9 cellular contexts compared by ENCODE assay signal in the genomic region with DNA sequence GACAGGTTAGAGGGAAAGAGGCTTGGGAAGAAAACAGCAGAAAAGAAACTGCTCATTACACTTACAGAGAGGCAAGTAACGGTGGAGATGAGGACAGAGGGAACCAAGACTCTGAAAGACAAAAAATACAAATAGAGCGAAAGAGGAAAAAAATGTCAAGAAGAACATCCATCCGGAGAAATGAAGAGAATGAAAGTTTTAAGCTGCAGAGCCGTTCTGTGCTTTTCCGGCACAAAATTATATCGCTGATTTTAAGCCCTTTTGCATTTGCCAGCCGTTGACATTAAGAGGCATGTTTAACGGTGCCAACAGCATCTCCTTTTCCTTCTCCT. TPM values are rescaled to one million over a fixed set of nuclear protein-coding genes. Genes with fewer than 3 reads are reported as not detected.
A peak's percentile ranks its signal among the peaks of the same experiment; 100 is the strongest.
DNase-seq lines count a peak whose midpoint lies in the region; ATAC-seq and TF ChIP-seq lines count a peak whose summit lies in the region.
"Had no signal": no experiment of that assay in that cellular context is flagged by ENCODE, and none has a peak within 500 bp of the region (broad histone marks: within the 10 kb centered on the region; RNA-seq: fewer than 3 reads in every experiment).

No MANE protein-coding gene starts in this region.

- TF ChIP-seq CTCF in WTC11 (IDR thresholded peaks at IDR 0.05) (no peak), fibroblast of villous mesenchyme (IDR thresholded peaks at IDR 0.05; ENCODE audit: insufficient read depth, low read depth, low read length) (no peak)

- H3K36me3 ChIP-seq in GM23248 (ENCODE audit: low read depth) = no peaks in the 10 kb centered on the region
- H3K36me3 ChIP-seq in effector memory CD4-positive, alpha-beta T cell (ENCODE audit: control insufficient read depth, insufficient read depth, low read length) = no peaks in the 10 kb centered on the region

- no peaks in the 10 kb centered on the region for H3K79me2 ChIP-seq in GM23248 (ENCODE audit: insufficient read depth)

- H3K4me3 Mint-ChIP-seq in WTC11 = peak overlapping the region; percentile 76

- H2AFZ ChIP-seq in GM23248 = peak overlapping the region; percentile 68

- CTCF ChIA-PET in WTC11 (lab: Charles Lee) = interaction anchor here (0.7 to 1.0 kb wide), 2 partner anchors 690 to 702 kb away, joined by 3 read pairs; no protein-coding TSS in a partner anchor

- H3K4me2 ChIP-seq in GM23248 (ENCODE audit: unreplicated experiment) = peak overlapping the region; percentile 90

- POLR2A ChIA-PET in WTC11 (lab: Charles Lee) = interaction anchor here (1.3 kb wide), 1 partner anchor 332 kb away, joined by 3 read pairs; no protein-coding TSS in a partner anchor

- no peaks in the 10 kb centered on the region for H3K9me2 ChIP-seq in GM23248 (ENCODE audit: insufficient read depth)

- no peaks in the 10 kb centered on the region for H3F3A ChIP-seq in GM23248 (ENCODE audit: insufficient read depth)

- H3K36me3 Mint-ChIP-seq in WTC11 = no peaks in the 10 kb centered on the region

- no peaks in the 10 kb centered on the region for H4K20me1 ChIP-seq in GM23248 (ENCODE audit: insufficient read depth)

- H3K27ac ChIP-seq in GM23248 = no peak overlapping the region
- H3K27ac ChIP-seq in effector memory CD4-positive, alpha-beta T cell (ENCODE audit: insufficient read depth, low read length, poor library complexity, severe bottlenecking) = no peak overlapping the region
- H3K27ac ChIP-seq: HL-60 had no signal

- H3K9ac ChIP-seq in GM23248 = no peak overlapping the region

- peak overlapping the region; percentile 36; the same call in 1 of the 2 replicates for H3K27ac Mint-ChIP-seq in WTC11

- no peak for ATAC-seq in WTC11
- ATAC-seq in GM18861 (IDR thresholded peaks at IDR 0.05; ENCODE audit: unreplicated experiment) = no peak
- no peak for ATAC-seq in GM21825 (IDR thresholded peaks at IDR 0.05; ENCODE audit: unreplicated experiment)

- H3K27me3 ChIP-seq in GM23248 (replicated peaks; ENCODE audit: insufficient read depth) = peaks cover 80% of the 10 kb centered on the region
- H3K27me3 ChIP-seq in effector memory CD4-positive, alpha-beta T cell (replicated peaks; ENCODE audit: control insufficient read depth, insufficient read depth, low read length, poor library complexity, severe bottlenecking) = peaks cover 25% of the 10 kb centered on the region

- in situ Hi-C loops in GM23248 (cut with MboI) = no loop called here

- H3K9me3 ChIP-seq in GM23248 (ENCODE audit: low read depth) = no peaks in the 10 kb centered on the region
- H3K9me3 ChIP-seq in effector memory CD4-positive, alpha-beta T cell (ENCODE audit: control insufficient read depth, low read length) = no peaks in the 10 kb centered on the region

- no peaks in the 10 kb centered on the region for H3K9me3 Mint-ChIP-seq in WTC11

- peaks cover 51% of the 10 kb centered on the region for H3K4me1 Mint-ChIP-seq in WTC11

- H3K27me3 Mint-ChIP-seq in WTC11 (ENCODE audit: low read depth) = peaks cover 79% of the 10 kb centered on the region

- DNase-seq in GM23248 (no peak), WTC11 (ENCODE audit: low spot score) (no peak), fibroblast of villous mesenchyme (ENCODE audit: low read depth) (no peak), skeletal muscle cell (ENCODE audit: low read depth) (no peak), COLO829 (ENCODE audit: low spot score) (no peak)
- DNase-seq in effector memory CD4-positive, alpha-beta T cell = no peak

- H3K4me3 ChIP-seq in GM23248 (peak overlapping the region; percentile 73), fibroblast of villous mesenchyme (ENCODE audit: low read depth, low read length) (peak overlapping the region; percentile 61), skeletal muscle cell (ENCODE audit: low read depth, low read length) (peak overlapping the region; percentile 66)
- no peak overlapping the region for H3K4me3 ChIP-seq in effector memory CD4-positive, alpha-beta T cell (ENCODE audit: insufficient read depth, low read depth, low read length, poor library complexity, severe bottlenecking)

- 3% methylated on average over 8 of the region's 8 CpGs for WGBS in GM23248 (ENCODE audit: low coverage in 1 of 2, low lambda C conversion rate in 2 of 2, missing lambda C conversion rate in 2 of 2), 2 experiments

- H3K4me1 ChIP-seq in GM23248 (ENCODE audit: insufficient read depth) = 0 out of 2 replicates have a peak, but pooled peaks cover 7% of the 10 kb centered on the region
- no peaks in the 10 kb centered on the region for H3K4me1 ChIP-seq in effector memory CD4-positive, alpha-beta T cell (ENCODE audit: control insufficient read depth, insufficient read depth, low read length, poor library complexity, severe bottlenecking)

TF ChIP-seq in WTC11, 78 proteins besides CTCF, POLR2A, EP300 and RAD21 (continues in another document):
- no peak for TF ChIP-seq HMGXB4 (CRISPR knock-in tag; IDR thresholded peaks at IDR 0.05)
- TF ChIP-seq SMAD3 (CRISPR knock-in tag; IDR thresholded peaks at IDR 0.05; ENCODE audit: borderline replicate concordance) = no peak
- TF ChIP-seq CREM (CRISPR knock-in tag; IDR thresholded peaks at IDR 0.05) = no peak
- TF ChIP-seq, protein P1, sequence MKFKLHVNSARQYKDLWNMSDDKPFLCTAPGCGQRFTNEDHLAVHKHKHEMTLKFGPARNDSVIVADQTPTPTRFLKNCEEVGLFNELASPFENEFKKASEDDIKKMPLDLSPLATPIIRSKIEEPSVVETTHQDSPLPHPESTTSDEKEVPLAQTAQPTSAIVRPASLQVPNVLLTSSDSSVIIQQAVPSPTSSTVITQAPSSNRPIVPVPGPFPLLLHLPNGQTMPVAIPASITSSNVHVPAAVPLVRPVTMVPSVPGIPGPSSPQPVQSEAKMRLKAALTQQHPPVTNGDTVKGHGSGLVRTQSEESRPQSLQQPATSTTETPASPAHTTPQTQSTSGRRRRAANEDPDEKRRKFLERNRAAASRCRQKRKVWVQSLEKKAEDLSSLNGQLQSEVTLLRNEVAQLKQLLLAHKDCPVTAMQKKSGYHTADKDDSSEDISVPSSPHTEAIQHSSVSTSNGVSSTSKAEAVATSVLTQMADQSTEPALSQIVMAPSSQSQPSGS (CRISPR knock-in tag; IDR thresholded peaks at IDR 0.05; ENCODE audit: borderline replicate concordance, low read depth) = no peak
- TF ChIP-seq ZNF317 (CRISPR knock-in tag; IDR thresholded peaks at IDR 0.05; ENCODE audit: borderline replicate concordance, low read depth) = no peak
- no peak for TF ChIP-seq ZNF532 (CRISPR knock-in tag; IDR thresholded peaks at IDR 0.05; ENCODE audit: borderline replicate concordance)

RNA-seq across cellular contexts. Expression of gene PCDH10, which starts 0.2 kb away (rescaled TPM):
- total RNA-seq in GM23248 (2014; rRNA removed; shearing (Covaris generic)) = 0.11 TPM in 1 of 2 replicates, not detected in the other
- polyA plus RNA-seq in GM23248 (2016; fragmentation: Nextera tagmentation; extraction: Ambion mirVana) = 0.08 and 0.09 TPM in 2 replicates
- total RNA-seq in WTC11 (2021) = 7.8 to 13.9 TPM (median 13.1 TPM) in 3 replicates
- total RNA-seq in fibroblast of villous mesenchyme = 16.4 and 25.8 TPM in 2 replicates
